Comparison of ENCODE assay signal across 14 cellular contexts in the genomic region with DNA sequence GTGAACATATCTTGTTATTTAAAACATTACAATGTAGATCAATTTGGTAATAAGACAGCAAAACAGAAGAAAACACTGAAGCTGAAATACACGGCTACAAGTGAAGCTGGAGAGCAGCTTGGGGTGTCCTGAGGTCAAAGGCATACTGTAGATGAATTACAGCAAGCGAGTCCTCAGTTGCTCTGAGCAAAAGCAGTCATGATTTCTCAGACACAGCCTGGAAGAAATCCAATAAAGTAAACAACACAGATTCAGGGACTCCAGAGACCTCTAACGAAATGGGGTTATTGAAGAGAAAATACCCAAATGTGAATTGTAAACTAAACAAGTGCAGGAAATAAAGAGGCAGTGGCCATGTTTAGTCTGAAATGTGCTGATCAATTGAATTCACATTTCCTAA.
DNase-seq lines count a peak whose midpoint lies in the region; ATAC-seq and TF ChIP-seq lines count a peak whose summit lies in the region.
"Had no signal": no experiment of that assay in that cellular context is flagged by ENCODE, and none has a peak within 500 bp of the region (broad histone marks: within the 10 kb centered on the region; RNA-seq: fewer than 3 reads in every experiment).

No MANE protein-coding gene starts in this region.

- TF ChIP-seq POLR2A in spleen (IDR thresholded peaks at IDR 0.05), result no peak

- no peak overlapping the region for H2BK120ac ChIP-seq in neuronal stem cell (ENCODE audit: low read depth, low read length)

- no peak for DNase-seq in A673 (ENCODE audit: low spot score)
- no peak for DNase-seq in SK-N-MC (ENCODE audit: low read depth, low spot score)
- peak; percentile 63 for DNase-seq in fibroblast of peridontal ligament (ENCODE audit: extremely low read depth)
- no peak for DNase-seq in neuronal stem cell (ENCODE audit: low spot score)
- DNase-seq in glomerular visceral epithelial cell (ENCODE audit: extremely low spot score), result no peak
- DNase-seq in spleen, result no peak
- no peak for DNase-seq in left colon
- no peak for DNase-seq in MV-4-11 (lab: John Stamatoyannopoulos, UW)
- DNase-seq: activated CD4-positive, alpha-beta T cell treated with anti-CD3 and anti-CD28 coated beads for 1 hour; Caco-2; GDM1; naive B cell; small intestine; T-helper 17 cell had no signal

- H3K36me3 ChIP-seq in A673 (ENCODE audit: insufficient read depth, low read length, poor library complexity, severe bottlenecking) (no peaks in the 10 kb centered on the region), SK-N-MC (ENCODE audit: insufficient read depth, low read length) (no peaks in the 10 kb centered on the region), neuronal stem cell (replicated peaks in 1 of 2; ENCODE audit: control insufficient read depth in 2 of 2, insufficient read depth in 2 of 2, low read length in 2 of 2) (no peaks in the 10 kb centered on the region), spleen (no peaks in the 10 kb centered on the region)

- no TSS peak for BruUV-seq in A673 (replicated peaks; lab: Mats Ljungman, UMichigan)

- no peak for TF ChIP-seq CTCF in A673 (conservative IDR thresholded peaks at IDR 0.05; ENCODE audit: low read depth, low read length)
- TF ChIP-seq CTCF in spleen (IDR thresholded peaks at IDR 0.05 in 8 of 11, conservative IDR thresholded peaks at IDR 0.05 in 3 of 11), result no peak

- H3K18ac ChIP-seq in neuronal stem cell (ENCODE audit: low read length), result no peak overlapping the region

- H3K9ac ChIP-seq in SK-N-MC (ENCODE audit: insufficient read length) (no peak overlapping the region), neuronal stem cell (ENCODE audit: low read depth, low read length, poor library complexity) (no peak overlapping the region)

- H3K27me3 ChIP-seq in A673 (replicated peaks; ENCODE audit: insufficient read depth, low read depth, low read length, poor library complexity) (no peaks in the 10 kb centered on the region), neuronal stem cell (ENCODE audit: control insufficient read depth in 3 of 3, insufficient read depth in 3 of 3, low read depth in 1 of 3, low read length in 3 of 3) (no peaks in the 10 kb centered on the region), spleen (replicated peaks in 1 of 7) (no peaks in the 10 kb centered on the region)

- ATAC-seq in left colon, result no peak
- ATAC-seq: T-helper 17 cell had no signal

- H3K14ac ChIP-seq in neuronal stem cell (ENCODE audit: low read length), result no peak overlapping the region

- no peak overlapping the region for H3K4me2 ChIP-seq in neuronal stem cell (ENCODE audit: insufficient read depth, low read length, poor library complexity, severe bottlenecking)

- H3K4me1 ChIP-seq in A673 (ENCODE audit: insufficient read depth, low read length, poor library complexity, severe bottlenecking), result peaks cover 23% of the 10 kb centered on the region
- peaks cover 4 to 15% of the 10 kb centered on the region in 2 donors for H3K4me1 ChIP-seq in neuronal stem cell (ENCODE audit: control insufficient read depth in 2 of 2, insufficient read depth in 1 of 2, low read depth in 1 of 2, low read length in 2 of 2)
- peaks cover 0 to 16% (median 0%) of the 10 kb centered on the region in 6 donors for H3K4me1 ChIP-seq in spleen

- H2BK5ac ChIP-seq in neuronal stem cell (ENCODE audit: low read length), result no peak overlapping the region

- peak overlapping the region; percentile 76 for H3K27ac ChIP-seq in A673 (ENCODE audit: low read depth, low read length, poor library complexity, severe bottlenecking)
- 0 out of 2 replicates have a peak overlapping the region, but pooled peaks have one; percentile 78 for H3K27ac ChIP-seq in SK-N-MC
- no peak overlapping the region for H3K27ac ChIP-seq in neuronal stem cell (replicated peaks; ENCODE audit: low read length)
- H3K27ac ChIP-seq in spleen, result peak overlapping the region in 3 of 8 donors; percentile 5 to 37 (median 9)

- H3K9me3 ChIP-seq in A673 (ENCODE audit: low read depth, low read length, poor library complexity, severe bottlenecking) (peaks cover 3% of the 10 kb centered on the region), SK-N-MC (ENCODE audit: low read depth, low read length) (no peaks in the 10 kb centered on the region), neuronal stem cell (replicated peaks in 1 of 2; ENCODE audit: control insufficient read depth in 2 of 2, insufficient read depth in 1 of 2, low read depth in 1 of 2, low read length in 2 of 2) (no peaks in the 10 kb centered on the region), spleen (no peaks in the 10 kb centered on the region)
- H3K9me3 ChIP-seq: Caco-2 had no signal

- no peak overlapping the region for H4K91ac ChIP-seq in neuronal stem cell (ENCODE audit: low read depth, low read length, poor library complexity)

- no peak overlapping the region for H3K4ac ChIP-seq in neuronal stem cell (ENCODE audit: low read length)

- POLR2A ChIA-PET in A673 (lab: Charles Lee; ENCODE audit: low non-redundant PET), result no interaction called here

- intact Hi-C loops in A673 (cut with micrococcal nuclease; ENCODE audit: unreplicated experiment), result no loop called here
- intact Hi-C loops in spleen (cut with DNase I; ENCODE audit: low total_unique reads), result no loop called here
- intact Hi-C loops in left colon (cut with DNase I, micrococcal nuclease), result no loop called here

- no peaks in the 10 kb centered on the region for H3K79me1 ChIP-seq in neuronal stem cell (ENCODE audit: low read depth, low read length)

- WGBS in neuronal stem cell (ENCODE audit: extremely low coverage in 2 of 2, insufficient read length in 2 of 2, insufficient replicate concordance in 1 of 2), 2 donors, result no CpG with 5 or more reads among the region's 3 CpGs
- WGBS in spleen, 5 donors, result 69 to 75% (median 73%) methylated on average over 3 of the region's 3 CpGs

- no peak overlapping the region for H2AK5ac ChIP-seq in neuronal stem cell (ENCODE audit: low read depth, low read length)

- H3K4me3 ChIP-seq in A673 (ENCODE audit: low read depth, low read length, poor library complexity, severe bottlenecking), result no peak overlapping the region
- no peak overlapping the region for H3K4me3 ChIP-seq in SK-N-MC
- H3K4me3 ChIP-seq in neuronal stem cell (ENCODE audit: low read length in 2 of 2), result no peak overlapping the region
- H3K4me3 ChIP-seq in spleen, result no peak overlapping the region

- H3K23ac ChIP-seq in neuronal stem cell (ENCODE audit: low read depth, low read length, poor library complexity), result no peak overlapping the region

- no peak overlapping the region for H2BK12ac ChIP-seq in neuronal stem cell (ENCODE audit: low read length)

- peak overlapping the region; percentile 81 for H2AFZ ChIP-seq in neuronal stem cell (ENCODE audit: low read length)

- H2BK15ac ChIP-seq in neuronal stem cell (ENCODE audit: low read length), result no peak overlapping the region

- CTCF ChIA-PET in A673 (lab: Charles Lee), result no interaction called here

- H4K8ac ChIP-seq in neuronal stem cell (ENCODE audit: low read depth, low read length), result no peak overlapping the region
